In the genomic region with DNA sequence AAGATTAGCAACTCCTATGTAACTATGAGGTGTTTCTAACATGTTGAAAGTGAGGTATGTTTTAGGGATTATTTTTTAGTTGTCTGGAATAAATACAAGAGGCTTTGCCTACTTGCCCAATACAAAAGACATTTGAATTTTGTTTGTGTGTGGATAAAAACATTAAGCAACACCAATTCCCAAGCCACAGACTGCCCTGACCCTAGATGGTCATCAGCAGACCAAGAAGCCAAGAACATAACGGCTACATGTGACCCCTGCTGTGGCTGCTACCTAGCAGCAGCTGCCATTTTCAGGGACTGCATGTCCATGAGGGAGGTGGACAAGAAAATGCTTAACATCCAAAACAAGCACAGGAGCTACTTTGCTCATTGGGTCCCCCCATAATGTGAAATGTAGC, we compare ENCODE assay signal across 8 cellular contexts.
"Had no signal": no experiment of that assay in that cellular context is flagged by ENCODE, and none has a peak within 500 bp of the region (broad histone marks: within the 10 kb centered on the region; RNA-seq: fewer than 3 reads in every experiment).

No MANE protein-coding gene starts in this region.

- ATAC-seq: GM23338, HCT116 had no signal

- DNase-seq: GM23248, GOT3, H7, H9, HCEC 1CT, HFFc6 had no signal
